In genomic region chr22:21713428-21714058, GRCh38 we compare ENCODE assay signal across 10 cellular contexts. TPM values are rescaled to one million over a fixed set of nuclear protein-coding genes. Genes with fewer than 3 reads are reported as not detected.
DNase-seq lines count a peak whose midpoint lies in the region; ATAC-seq and TF ChIP-seq lines count a peak whose summit lies in the region.
"Had no signal": no experiment of that assay in that cellular context is flagged by ENCODE, and none has a peak within 500 bp of the region (broad histone marks: within the 10 kb centered on the region; RNA-seq: fewer than 3 reads in every experiment).

No MANE protein-coding gene starts in this region.

- no peaks in the 10 kb centered on the region for H3K27me3 Mint-ChIP-seq in naive B cell

- H3K4me3 ChIP-seq in HEK293 (ENCODE audit: low read depth, low read length) (no peak overlapping the region), body of pancreas (no peak overlapping the region)
- H3K4me3 ChIP-seq: right lobe of liver had no signal

- intact Hi-C loops in body of pancreas (cut with DNase I) = loop anchor here (5.0 kb wide), 1 partner anchor 229 kb away; no protein-coding TSS in a partner anchor

- H3K9me3 ChIP-seq in HEK293 (ENCODE audit: control insufficient read depth, insufficient read depth, low read depth, low read length) = no peaks in the 10 kb centered on the region
- H3K9me3 ChIP-seq in body of pancreas = no peaks in the 10 kb centered on the region
- H3K9me3 ChIP-seq: right lobe of liver had no signal

- DNase-seq in A172 (ENCODE audit: low spot score) (peak; percentile 10), body of pancreas (peak in 1 of 4 donors; percentile 33), naive B cell (no peak), kidney glomerular epithelial cell (lab: John Stamatoyannopoulos, UW) (no peak), SKM-1 (lab: John Stamatoyannopoulos, UW; ENCODE audit: unreplicated experiment) (no peak), medulla oblongata (ENCODE audit: extremely low spot score) (no peak)
- DNase-seq: NCI-H1105 had no signal

- no peaks in the 10 kb centered on the region for H3K9me3 Mint-ChIP-seq in naive B cell

- no peak overlapping the region for H3K27ac ChIP-seq in HEK293 (ENCODE audit: extremely low read depth, low read depth, low read length)
- H3K27ac ChIP-seq in body of pancreas = peak overlapping the region in 3 of 4 donors; percentile 34 to 54 (median 48)
- H3K27ac ChIP-seq: right lobe of liver had no signal

- peaks cover 10 to 25% (median 21%) of the 10 kb centered on the region in 3 donors for H3K4me1 Mint-ChIP-seq in naive B cell

- WGBS in body of pancreas, 2 donors = 46 to 48% methylated on average over 8 to 9 of the region's 9 CpGs

- peak overlapping the region in 5 of 6 donors; percentile 2 to 85 (median 55) for H3K27ac Mint-ChIP-seq in naive B cell

- POLR2A ChIA-PET in HEK293 (lab: Yijun Ruan, JAX) = no interaction called here

- H3K27me3 ChIP-seq in body of pancreas = no peaks in the 10 kb centered on the region
- H3K27me3 ChIP-seq: right lobe of liver had no signal

- H3K4me3 Mint-ChIP-seq in naive B cell = no peak overlapping the region

- peaks cover 0 to 9% of the 10 kb centered on the region in 2 donors for H3K36me3 Mint-ChIP-seq in naive B cell

- ATAC-seq in body of pancreas (peak; percentile 8), naive B cell (ENCODE audit: low read depth in 2 of 2) (peak in 1 of 2 donors; percentile 37), HG03280 (IDR thresholded peaks at IDR 0.05; ENCODE audit: unreplicated experiment) (no peak)

- H3K36me3 ChIP-seq in HEK293 (ENCODE audit: control insufficient read depth in 2 of 2, insufficient read depth in 1 of 2, low read length in 2 of 2) (peaks cover 0 to 2% of the 10 kb centered on the region in 2 experiments; a peak in 1 of 3 replicates), body of pancreas (replicated peaks in 1 of 2; ENCODE audit: insufficient read depth in 1 of 2, low read depth in 2 of 2) (no peaks in the 10 kb centered on the region)
- H3K36me3 ChIP-seq: right lobe of liver had no signal

- TF ChIP-seq CTCF in HEK293 (tag by site-specific recombination; IDR thresholded peaks at IDR 0.05) = no peak
- TF ChIP-seq CTCF in body of pancreas (IDR thresholded peaks at IDR 0.05) = peak in 1 of 7 experiments; percentile 1

- CTCF ChIA-PET in HEK293 (lab: Yijun Ruan, JAX) = interaction anchor here (0.8 to 2.6 kb wide), 10 partner anchors 13 to 231 kb away, joined by 3 to 28 read pairs (median 4); no protein-coding TSS in a partner anchor

- TF ChIP-seq POLR2A in body of pancreas (IDR thresholded peaks at IDR 0.05) = no peak

- no peaks in the 10 kb centered on the region for H3K4me1 ChIP-seq in HEK293 (ENCODE audit: control insufficient read depth, insufficient read depth, low read length)
- H3K4me1 ChIP-seq in body of pancreas = peaks cover 24% of the 10 kb centered on the region

TF ChIP-seq in HEK293, 187 proteins besides CTCF, POLR2A, EP300 and RAD21:
- TF ChIP-seq ZNF558 (tag by site-specific recombination; IDR thresholded peaks at IDR 0.05) (no peak), ZNF169 (tag by site-specific recombination; IDR thresholded peaks at IDR 0.05) (no peak), HOXA7 (CRISPR knock-in tag; IDR thresholded peaks at IDR 0.05; ENCODE audit: borderline replicate concordance) (no peak), SCRT2 (tag by site-specific recombination; IDR thresholded peaks at IDR 0.05) (0 out of 2 replicates have a peak, but pooled peaks have one; percentile 5), ZNF76 (tag by site-specific recombination; IDR thresholded peaks at IDR 0.05; ENCODE audit: borderline replicate concordance, low read depth) (no peak), ZFHX2 (tag by site-specific recombination; conservative IDR thresholded peaks at IDR 0.05) (no peak), ELK4 (IDR thresholded peaks at IDR 0.05; ENCODE audit: borderline replicate concordance, low read depth, low read length) (no peak), SP7 (tag by site-specific recombination; IDR thresholded peaks at IDR 0.05) (no peak)
- TF ChIP-seq, protein P1, sequence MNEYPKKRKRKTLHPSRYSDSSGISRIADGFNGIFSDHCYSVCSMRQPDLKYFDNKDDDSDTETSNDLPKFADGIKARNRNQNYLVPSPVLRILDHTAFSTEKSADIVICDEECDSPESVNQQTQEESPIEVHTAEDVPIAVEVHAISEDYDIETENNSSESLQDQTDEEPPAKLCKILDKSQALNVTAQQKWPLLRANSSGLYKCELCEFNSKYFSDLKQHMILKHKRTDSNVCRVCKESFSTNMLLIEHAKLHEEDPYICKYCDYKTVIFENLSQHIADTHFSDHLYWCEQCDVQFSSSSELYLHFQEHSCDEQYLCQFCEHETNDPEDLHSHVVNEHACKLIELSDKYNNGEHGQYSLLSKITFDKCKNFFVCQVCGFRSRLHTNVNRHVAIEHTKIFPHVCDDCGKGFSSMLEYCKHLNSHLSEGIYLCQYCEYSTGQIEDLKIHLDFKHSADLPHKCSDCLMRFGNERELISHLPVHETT (tag by site-specific recombination; IDR thresholded peaks at IDR 0.05) = no peak

RNA-seq across cellular contexts. Expression of gene YPEL1, which starts 22.1 kb away (rescaled TPM):
- total RNA-seq in A172 (2014; rRNA removed; shearing (Covaris generic)) = 0.67 and 2.7 TPM in 2 replicates
- 1 to 10 TPM; 1.6 to 4.4 TPM for total RNA-seq in body of pancreas
- 10 to 100 TPM; 16.6 to 37.2 (median 29.9) TPM for polyA plus RNA-seq in naive B cell (ENCODE audit: low read depth in 6 of 6)

RNA-seq across cellular contexts. Expression of gene PPIL2, which starts 47.7 kb away (rescaled TPM):
- total RNA-seq in A172 (2014; rRNA removed; shearing (Covaris generic)) = 9.0 and 13.9 TPM in 2 replicates
- total RNA-seq in body of pancreas = 10 to 100 TPM; 44.9 to 94.9 TPM
- polyA plus RNA-seq in naive B cell (ENCODE audit: low read depth in 6 of 6) = 10 to 100 TPM; 19.7 to 35.4 (median 25.2) TPM
